In the genomic region with DNA sequence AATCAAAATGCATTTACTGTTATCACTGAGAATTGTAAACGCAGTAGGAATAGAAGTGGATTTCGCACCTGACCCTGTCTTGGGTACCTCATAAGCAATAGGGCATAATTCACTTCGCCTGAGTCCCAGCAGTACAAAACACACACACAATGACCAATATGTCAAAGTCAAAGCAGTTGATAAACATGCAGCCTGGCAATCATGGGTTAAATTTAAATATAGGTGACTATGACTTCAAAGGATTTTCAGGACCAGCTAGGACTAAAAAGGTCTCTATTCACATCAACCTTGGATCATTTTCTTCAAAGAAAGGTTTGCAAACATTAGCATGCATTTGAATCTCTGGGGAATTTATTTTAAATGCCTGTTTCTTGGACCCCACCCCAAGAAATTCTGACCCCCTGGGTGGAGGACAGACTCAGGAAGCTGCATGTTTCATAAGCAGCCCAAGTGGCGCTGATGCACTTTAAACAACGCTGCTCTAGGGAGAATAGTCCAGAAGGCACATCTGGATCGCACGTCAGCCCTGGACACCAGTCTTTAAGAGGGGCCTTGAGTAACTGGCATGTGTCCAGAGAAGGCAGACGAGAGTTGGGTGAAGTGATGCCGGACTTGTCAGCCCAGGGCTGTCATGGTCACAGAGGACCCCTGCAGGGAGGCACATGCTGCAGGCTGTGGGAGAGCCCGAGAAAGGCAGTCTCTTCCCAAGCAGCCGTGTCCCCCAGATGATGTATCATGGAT, we compare ENCODE assay signal across 20 cellular contexts. TPM values are rescaled to one million over a fixed set of nuclear protein-coding genes. Genes with fewer than 3 reads are reported as not detected.
DNase-seq lines count a peak whose midpoint lies in the region; ATAC-seq, FAIRE-seq and TF ChIP-seq lines count a peak whose summit lies in the region.
"Had no signal": no experiment of that assay in that cellular context is flagged by ENCODE, and none has a peak within 500 bp of the region (broad histone marks: within the 10 kb centered on the region; RNA-seq: fewer than 3 reads in every experiment).

No MANE protein-coding gene starts in this region.

- FAIRE-seq in GM12892 (lab: Jason Lieb, UNC) = no peak
- FAIRE-seq: bronchial epithelial cell had no signal

- no peaks in the 10 kb centered on the region for H3K36me3 Mint-ChIP-seq in CD8-positive, alpha-beta T cell
- H3K36me3 Mint-ChIP-seq: activated naive CD8-positive, alpha-beta T cell treated with anti-CD3 and anti-CD28 coated beads, Interleukin-2, amount 10 ng/mL, durations not matched to agents 7 days and 5 days had no signal

- intact Hi-C loops in CD8-positive, alpha-beta T cell (cut with DNase I, micrococcal nuclease) = no loop called here

- H3K4me1 Mint-ChIP-seq in CD8-positive, alpha-beta T cell (ENCODE audit: low read depth) = peaks cover 11% of the 10 kb centered on the region

- H3K9me3 Mint-ChIP-seq in CD8-positive, alpha-beta T cell = no peaks in the 10 kb centered on the region
- H3K9me3 Mint-ChIP-seq: activated naive CD8-positive, alpha-beta T cell treated with anti-CD3 and anti-CD28 coated beads, Interleukin-2, amount 10 ng/mL, durations not matched to agents 7 days and 5 days; activated T-helper 1 cell treated with anti-CD3 and anti-CD28 coated beads, Interleukin-12 subunit alpha, Interleukin-12 subunit beta, Interleukin-2, Interleukin-4 antibody, amounts not matched to agents 30 ng/mL and 10 ng/mL and 1 ng/mL, durations not matched to agents 14 hours and 24 hours and 36 hours had no signal

- DNase-seq in NCI-H146 (lab: John Stamatoyannopoulos, UW) (peak; percentile 8), NCI-H146 treated with DMSO at 0.1 percent for 48 hours (lab: John Stamatoyannopoulos, UW; ENCODE audit: unreplicated experiment) (no peak), NCI-H1092 (lab: John Stamatoyannopoulos, UW) (peak; percentile 49), SJSA1 (ENCODE audit: low read depth in 1 of 2, low spot score in 2 of 2) (no peak), mesenchymal stem cell (peak; percentile 14), GM12892 (ENCODE audit: insufficient read length) (no peak)
- DNase-seq in CD8-positive, alpha-beta T cell = no peak
- DNase-seq: 8988T; activated CD8-positive, alpha-beta T cell treated with anti-CD3 and anti-CD28 coated beads for 36 hours; activated naive CD8-positive, alpha-beta T cell treated with anti-CD3 and anti-CD28 coated beads, Interleukin-2, amount 10 ng/mL, durations not matched to agents 7 days and 5 days; C1 segment of cervical spinal cord; gastrocnemius medialis; GOT3; NCI-H2081; stimulated activated CD4-positive, alpha-beta T cell treated with anti-CD3 and anti-CD28 coated beads, Interleukin-12 subunit alpha, Interleukin-12 subunit beta, amount 100 ng/mL, for 4 hours; testis; WERI-Rb-1 had no signal

- H3K27me3 Mint-ChIP-seq in CD8-positive, alpha-beta T cell (ENCODE audit: low read depth) = no peaks in the 10 kb centered on the region

- peaks cover 65% of the 10 kb centered on the region for H3K4me1 ChIP-seq in SJSA1 (replicated peaks)
- peaks cover 23% of the 10 kb centered on the region for H3K4me1 ChIP-seq in mesenchymal stem cell (ENCODE audit: control insufficient read depth, insufficient read depth, low read depth, low read length)
- H3K4me1 ChIP-seq in CD8-positive, alpha-beta T cell (ENCODE audit: insufficient read depth, low read length) = peaks cover 10% of the 10 kb centered on the region
- H3K4me1 ChIP-seq: gastrocnemius medialis had no signal

- no peak overlapping the region for H3K23ac ChIP-seq in mesenchymal stem cell (ENCODE audit: low read length in 2 of 2)

- no peaks in the 10 kb centered on the region for H3K9me3 ChIP-seq in SJSA1 (replicated peaks)
- H3K9me3 ChIP-seq in mesenchymal stem cell (ENCODE audit: control insufficient read depth, low read length) = no peaks in the 10 kb centered on the region
- no peaks in the 10 kb centered on the region for H3K9me3 ChIP-seq in CD8-positive, alpha-beta T cell (ENCODE audit: low read length)
- H3K9me3 ChIP-seq: gastrocnemius medialis, testis had no signal

- TF ChIP-seq POLR2A in GM12892 (IDR thresholded peaks at IDR 0.05; ENCODE audit: low read depth, low read length) = no peak

- H3K4me3 ChIP-seq in SJSA1 (no peak overlapping the region), mesenchymal stem cell (ENCODE audit: insufficient read depth in 1 of 2, low read depth in 1 of 2, low read length in 2 of 2) (no peak overlapping the region)
- no peak overlapping the region for H3K4me3 ChIP-seq in CD8-positive, alpha-beta T cell (ENCODE audit: low read depth, low read length)
- H3K4me3 ChIP-seq: gastrocnemius medialis, testis had no signal

- CTCF ChIA-PET in CD8-positive, alpha-beta T cell (lab: Charles Lee) = no interaction called here

- POLR2A ChIA-PET in CD8-positive, alpha-beta T cell (lab: Charles Lee) = no interaction called here

- peak overlapping the region; percentile 96 for H3K27ac ChIP-seq in SJSA1
- no peak overlapping the region for H3K27ac ChIP-seq in mesenchymal stem cell (ENCODE audit: low read length, poor library complexity, severe bottlenecking)
- no peak overlapping the region for H3K27ac ChIP-seq in CD8-positive, alpha-beta T cell (ENCODE audit: low read depth, low read length)
- H3K27ac ChIP-seq: gastrocnemius medialis, WERI-Rb-1 had no signal

- no peak overlapping the region for H4K91ac ChIP-seq in mesenchymal stem cell (ENCODE audit: low read length)

- H2AK5ac ChIP-seq in mesenchymal stem cell (ENCODE audit: low read length, severe bottlenecking) = no peak overlapping the region

- TF ChIP-seq CTCF in CD8-positive, alpha-beta T cell (IDR thresholded peaks at IDR 0.05) = no peak

- no peak overlapping the region for H2AFZ ChIP-seq in mesenchymal stem cell (ENCODE audit: low read depth, low read length)

- no peak overlapping the region for H4K8ac ChIP-seq in mesenchymal stem cell (ENCODE audit: low read length)

- H3K9ac ChIP-seq in mesenchymal stem cell (ENCODE audit: low read length) = no peak overlapping the region

- H3K14ac ChIP-seq in mesenchymal stem cell (ENCODE audit: low read length in 2 of 2) = no peak overlapping the region

- no peak overlapping the region for H2BK120ac ChIP-seq in mesenchymal stem cell (ENCODE audit: low read depth, low read length)

- no peak overlapping the region for H3K4me3 Mint-ChIP-seq in CD8-positive, alpha-beta T cell
- H3K4me3 Mint-ChIP-seq: activated CD8-positive, alpha-beta T cell treated with anti-CD3 and anti-CD28 coated beads for 36 hours; activated naive CD8-positive, alpha-beta T cell treated with anti-CD3 and anti-CD28 coated beads, Interleukin-2, amount 10 ng/mL, durations not matched to agents 7 days and 5 days; activated T-helper 1 cell treated with anti-CD3 and anti-CD28 coated beads, Interleukin-12 subunit alpha, Interleukin-12 subunit beta, Interleukin-2, Interleukin-4 antibody, amounts not matched to agents 30 ng/mL and 10 ng/mL and 1 ng/mL, durations not matched to agents 14 hours and 24 hours and 36 hours had no signal

- H3K4ac ChIP-seq in mesenchymal stem cell (ENCODE audit: low read depth in 1 of 2, low read length in 2 of 2) = no peak overlapping the region

- 84% methylated on average over 10 of the region's 11 CpGs for WGBS in mesenchymal stem cell

- no peak overlapping the region for H2BK15ac ChIP-seq in mesenchymal stem cell (ENCODE audit: low read depth, poor library complexity, severe bottlenecking)

- H3K36me3 ChIP-seq in SJSA1 (no peaks in the 10 kb centered on the region), mesenchymal stem cell (ENCODE audit: control insufficient read depth in 1 of 2, insufficient read depth in 2 of 2, low read depth in 1 of 2, low read length in 2 of 2) (no peaks in the 10 kb centered on the region)
- no peaks in the 10 kb centered on the region for H3K36me3 ChIP-seq in CD8-positive, alpha-beta T cell (ENCODE audit: insufficient read depth, low read length)
- H3K36me3 ChIP-seq: gastrocnemius medialis, WERI-Rb-1 had no signal

- no peak overlapping the region for H3K27ac Mint-ChIP-seq in CD8-positive, alpha-beta T cell
- H3K27ac Mint-ChIP-seq: activated CD8-positive, alpha-beta T cell treated with anti-CD3 and anti-CD28 coated beads for 36 hours; activated naive CD8-positive, alpha-beta T cell treated with anti-CD3 and anti-CD28 coated beads, Interleukin-2, amount 10 ng/mL, durations not matched to agents 7 days and 5 days; activated T-helper 1 cell treated with anti-CD3 and anti-CD28 coated beads, Interleukin-12 subunit alpha, Interleukin-12 subunit beta, Interleukin-2, Interleukin-4 antibody, amounts not matched to agents 30 ng/mL and 10 ng/mL and 1 ng/mL, durations not matched to agents 14 hours and 24 hours and 36 hours had no signal

- no peaks in the 10 kb centered on the region for H3K79me1 ChIP-seq in mesenchymal stem cell (replicated peaks; ENCODE audit: low read length, poor library complexity, severe bottlenecking)

- no peak overlapping the region for H2BK12ac ChIP-seq in mesenchymal stem cell (ENCODE audit: low read length in 2 of 2)

- no peak overlapping the region for H3K18ac ChIP-seq in mesenchymal stem cell (ENCODE audit: low read depth in 1 of 2, low read length in 2 of 2)

- no peak overlapping the region for H2BK5ac ChIP-seq in mesenchymal stem cell (ENCODE audit: low read depth, low read length, poor library complexity, severe bottlenecking)

- no peak overlapping the region for H3K4me2 ChIP-seq in mesenchymal stem cell (ENCODE audit: low read length, poor library complexity, severe bottlenecking)

- no peaks in the 10 kb centered on the region for H3K27me3 ChIP-seq in SJSA1 (replicated peaks)
- no peaks in the 10 kb centered on the region for H3K27me3 ChIP-seq in mesenchymal stem cell (ENCODE audit: control insufficient read depth in 1 of 2, insufficient read depth in 1 of 2, low read length in 2 of 2)
- no peaks in the 10 kb centered on the region for H3K27me3 ChIP-seq in CD8-positive, alpha-beta T cell (ENCODE audit: insufficient read depth, low read length)
- H3K27me3 ChIP-seq: gastrocnemius medialis, testis had no signal

- ATAC-seq in CD8-positive, alpha-beta T cell = no peak
- ATAC-seq in GM18858 (IDR thresholded peaks at IDR 0.05; ENCODE audit: unreplicated experiment) = no peak
- ATAC-seq: gastrocnemius medialis had no signal

RNA-seq across cellular contexts. Expression of gene EFHD2, which starts 55.7 kb away (rescaled TPM):
- total RNA-seq in SJSA1 (2014; rRNA removed; shearing (Covaris generic)) = 163 and 169 TPM in 2 replicates
- 46.3 TPM for polyA plus RNA-seq in mesenchymal stem cell (2013, experiment 1 of 2)
- polyA plus RNA-seq in mesenchymal stem cell (2013, experiment 2 of 2) = 45.6 TPM
- polyA plus RNA-seq in GM12892 (2012; ENCODE audit: missing spikeins) = 20.3 TPM
- 10 to 100 TPM; 81.2 to 87.9 TPM for total RNA-seq in CD8-positive, alpha-beta T cell

Comparison
In these comparisons a context has a peak if more than half of its experiments do, and no peak if none do; other contexts are left out.
1. DNase-seq: peak in NCI-H146 (single experiment), NCI-H1092 (single experiment) and mesenchymal stem cell (single experiment); none in NCI-H146 treated with DMSO at 0.1 percent for 48 hours (single experiment), SJSA1 (0 of 2), GM12892 (single experiment) and CD8-positive, alpha-beta T cell (0 of 7).